ENCODE assay signal across 13 cellular contexts in the genomic region with DNA sequence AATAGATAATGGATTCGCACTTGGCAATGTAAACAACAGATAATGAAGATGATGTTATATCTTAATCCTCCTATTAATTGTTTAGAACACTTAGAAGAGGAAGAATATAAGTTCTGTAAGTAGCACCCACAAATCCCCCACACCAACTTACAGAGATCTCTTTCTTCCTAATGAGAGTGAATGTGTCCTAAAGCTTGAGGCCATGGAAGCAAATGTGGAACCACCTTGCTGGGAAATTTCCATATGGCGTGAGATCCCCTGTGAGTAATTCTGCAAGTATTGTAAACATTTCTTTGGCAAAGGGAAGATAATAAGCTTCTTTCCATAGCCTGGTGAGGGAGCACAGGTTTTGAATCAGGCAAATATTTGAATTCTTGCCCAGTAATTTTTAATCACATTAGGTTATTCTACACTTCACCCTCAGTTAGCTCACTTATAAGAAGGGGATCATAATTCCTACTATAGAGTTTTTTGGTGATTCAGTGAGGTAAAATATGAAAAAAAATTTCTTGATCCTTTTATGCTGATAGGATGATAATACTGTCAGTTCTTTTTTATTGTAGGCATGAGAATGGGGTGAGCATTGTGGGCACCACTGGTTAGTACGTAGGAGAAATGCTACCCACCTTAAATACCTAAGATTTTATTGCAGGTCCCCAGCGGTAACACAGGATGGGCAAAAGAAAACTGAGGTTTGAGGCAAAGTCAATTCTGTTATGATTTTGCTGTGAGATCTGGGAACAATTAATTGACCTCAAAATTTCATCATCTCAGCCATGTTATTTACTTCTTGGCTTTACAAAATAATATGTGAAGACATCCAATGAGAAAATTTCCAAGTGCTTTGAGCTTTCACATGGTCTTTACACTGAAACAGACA.
DNase-seq lines count a peak whose midpoint lies in the region; ATAC-seq, FAIRE-seq and TF ChIP-seq lines count a peak whose summit lies in the region.
"Had no signal": no experiment of that assay in that cellular context is flagged by ENCODE, and none has a peak within 500 bp of the region (broad histone marks: within the 10 kb centered on the region; RNA-seq: fewer than 3 reads in every experiment).

No MANE protein-coding gene starts in this region.

- H3K9me3 ChIP-seq in aorta (ENCODE audit: control insufficient read depth, low read length), result no peaks in the 10 kb centered on the region

- DNase-seq in NCI-H1105 treated with DMSO at 0.1 percent for 48 hours (lab: John Stamatoyannopoulos, UW) (peak; percentile 24), NCI-H1105 (lab: John Stamatoyannopoulos, UW) (no peak), RWPE1 (ENCODE audit: low spot score) (peak; percentile 79), fibroblast of peridontal ligament (ENCODE audit: extremely low read depth) (peak; percentile 86), urothelium cell line (ENCODE audit: low spot score) (peak; percentile 31), RPMI8226 (no peak), aorta (no peak), GM19238 (ENCODE audit: insufficient read length, low spot score) (no peak)
- DNase-seq: AML-193, amygdala, NCI-H2227 treated with DMSO at 0.1 percent for 48 hours, T-helper 1 cell had no signal

- no peak for TF ChIP-seq CTCF in RWPE1 (conservative IDR thresholded peaks at IDR 0.05; ENCODE audit: low read depth)

- ATAC-seq in aorta (ENCODE audit: low FRiP score), result no peak

- POLR2A ChIA-PET in RWPE1 (lab: Yijun Ruan, JAX; ENCODE audit: low non-redundant PET), result no interaction called here

- CTCF ChIA-PET in RWPE1 (lab: Yijun Ruan, JAX), result interaction anchor here (0.6 to 1.2 kb wide), 3 partner anchors 11 to 110 kb away, joined by 3 to 5 read pairs (median 4); no protein-coding TSS in a partner anchor

- H3K4me1 ChIP-seq in aorta (ENCODE audit: control insufficient read depth in 1 of 2, insufficient read depth in 2 of 2, low read length in 2 of 2), result no peaks in the 10 kb centered on the region

- H3K4me3 ChIP-seq in aorta (ENCODE audit: low read length in 2 of 2), result no peak overlapping the region
- H3K4me3 ChIP-seq: smooth muscle cell had no signal

- H3K27ac ChIP-seq in RWPE1 (peak overlapping the region; percentile 89), aorta (ENCODE audit: low read depth in 1 of 2, low read length in 2 of 2) (no peak overlapping the region)

- H3K27me3 ChIP-seq in aorta (ENCODE audit: control insufficient read depth in 1 of 2, insufficient read depth in 2 of 2, low read length in 1 of 2), result no peaks in the 10 kb centered on the region

- 71 to 73% methylated on average over 4 of the region's 4 CpGs for WGBS in aorta, 2 donors

- intact Hi-C loops in aorta (cut with DNase I), result no loop called here

- no peaks in the 10 kb centered on the region for H3K36me3 ChIP-seq in aorta (ENCODE audit: control insufficient read depth in 1 of 2, insufficient read depth in 2 of 2, low read length in 1 of 2)

- no peak for FAIRE-seq in urothelium cell line (lab: Jason Lieb, UNC)

Comparison
In these comparisons a context has a peak if more than half of its experiments do, and no peak if none do; other contexts are left out.
1. DNase-seq: peak in NCI-H1105 treated with DMSO at 0.1 percent for 48 hours (single experiment), RWPE1 (single experiment), fibroblast of peridontal ligament (single experiment) and urothelium cell line (single experiment); none in NCI-H1105 (single experiment), RPMI8226 (single experiment), aorta (0 of 2) and GM19238 (single experiment).